ENCODE assay signal across 19 cellular contexts in the genomic region with DNA sequence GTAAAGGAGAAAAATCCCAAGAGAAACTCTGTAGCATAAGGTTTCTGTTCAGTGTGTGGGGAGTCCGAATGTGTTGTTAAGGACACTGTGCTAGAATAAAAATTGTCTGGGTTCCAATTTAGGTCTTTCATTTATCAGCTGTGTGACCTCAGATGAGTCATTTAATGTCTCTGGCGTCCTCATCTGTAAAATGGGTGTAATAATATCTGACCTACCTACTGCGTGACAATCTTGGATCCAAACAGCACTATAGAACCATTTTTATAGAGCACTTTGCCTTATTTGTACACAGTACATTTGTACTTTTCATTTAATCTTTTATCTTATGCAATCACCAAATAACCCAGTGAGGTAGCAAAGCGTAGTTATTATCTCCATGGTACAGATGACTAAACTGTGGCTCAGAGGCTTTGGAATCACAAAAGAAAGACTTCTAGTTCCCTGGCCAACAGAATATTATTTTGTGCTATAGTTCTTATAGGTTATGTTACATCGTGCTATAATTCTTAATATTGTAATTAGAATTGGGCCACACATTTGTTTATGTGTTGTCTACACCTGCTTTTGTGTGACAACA. TPM values are rescaled to one million over a fixed set of nuclear protein-coding genes. Genes with fewer than 3 reads are reported as not detected.
A peak's percentile ranks its signal among the peaks of the same experiment; 100 is the strongest.
DNase-seq lines count a peak whose midpoint lies in the region; ATAC-seq and TF ChIP-seq lines count a peak whose summit lies in the region.
"Had no signal": no experiment of that assay in that cellular context is flagged by ENCODE, and none has a peak within 500 bp of the region (broad histone marks: within the 10 kb centered on the region; RNA-seq: fewer than 3 reads in every experiment).

No MANE protein-coding gene starts in this region.

- peak; percentile 26 for DNase-seq in ELR (ENCODE audit: low read depth)
- peak; percentile 35 for DNase-seq in NCI-H226
- DNase-seq in brain microvascular endothelial cell = peak; percentile 56
- peak; percentile 63 for DNase-seq in fibroblast of pulmonary artery (ENCODE audit: low read depth)
- DNase-seq in activated naive CD4-positive, alpha-beta T cell (lab: John Stamatoyannopoulos, UW) = no peak
- DNase-seq in CD4-positive, alpha-beta T cell = no peak
- DNase-seq in substantia nigra (lab: John Stamatoyannopoulos, UW) = no peak
- DNase-seq in DMS114 treated with DMSO at 0.1 percent for 48 hours (lab: John Stamatoyannopoulos, UW; ENCODE audit: unreplicated experiment) = no peak
- DNase-seq: BE2C; Caco-2; CD4-positive, CD25-positive, alpha-beta regulatory T cell; DMS153; GOT3; NCI-H1417 treated with DMSO at 0.1 percent for 48 hours; NCI-H187 treated with DMSO at 0.1 percent for 48 hours; NCI-H345; NCI-H526 had no signal

- H3K27ac Mint-ChIP-seq in CD4-positive, alpha-beta T cell = no peak overlapping the region
- H3K27ac Mint-ChIP-seq: CD4-positive, CD25-positive, alpha-beta regulatory T cell had no signal

- no peaks in the 10 kb centered on the region for H3K36me3 ChIP-seq in brain microvascular endothelial cell (replicated peaks)
- H3K36me3 ChIP-seq: BE2C had no signal

- H3K36me3 Mint-ChIP-seq in CD4-positive, alpha-beta T cell (ENCODE audit: low read depth) = no peaks in the 10 kb centered on the region
- H3K36me3 Mint-ChIP-seq: CD4-positive, CD25-positive, alpha-beta regulatory T cell had no signal

- ATAC-seq in CD4-positive, alpha-beta T cell (ENCODE audit: poor library complexity) = no peak
- ATAC-seq: HepG2 had no signal

- in situ Hi-C loops in brain microvascular endothelial cell (cut with HindIII; ENCODE audit: low pct_ligation_motif_present, low sequenced_read_pairs) = no loop called here

- H3K9me3 Mint-ChIP-seq in CD4-positive, alpha-beta T cell = no peaks in the 10 kb centered on the region

- H3K4me1 Mint-ChIP-seq in CD4-positive, alpha-beta T cell (ENCODE audit: low read depth) = no peaks in the 10 kb centered on the region

- H3K4me3 ChIP-seq in brain microvascular endothelial cell (ENCODE audit: low read depth, low read length) = no peak overlapping the region
- H3K4me3 ChIP-seq in fibroblast of pulmonary artery (replicated peaks; ENCODE audit: low read depth, low read length) = no peak overlapping the region

- no peaks in the 10 kb centered on the region for H3K27me3 Mint-ChIP-seq in CD4-positive, alpha-beta T cell

- H3K27me3 ChIP-seq in brain microvascular endothelial cell (replicated peaks) = no peaks in the 10 kb centered on the region
- H3K27me3 ChIP-seq in CD4-positive, alpha-beta T cell (ENCODE audit: control insufficient read depth, insufficient read depth, low read length) = no peaks in the 10 kb centered on the region
- H3K27me3 ChIP-seq: BE2C had no signal

- no peak for TF ChIP-seq CTCF in brain microvascular endothelial cell (IDR thresholded peaks at IDR 0.05; ENCODE audit: low read depth, low read length, missing control alignments)
- TF ChIP-seq CTCF in fibroblast of pulmonary artery (IDR thresholded peaks at IDR 0.05; ENCODE audit: low read length, missing control alignments) = no peak
- no peak for TF ChIP-seq CTCF in CD4-positive, alpha-beta T cell (IDR thresholded peaks at IDR 0.05)

- POLR2A ChIA-PET in CD4-positive, alpha-beta T cell (lab: Charles Lee) = no interaction called here

- H3K27ac ChIP-seq in brain microvascular endothelial cell (no peak overlapping the region), substantia nigra (ENCODE audit: low read depth, low read length, poor library complexity, severe bottlenecking) (no peak overlapping the region)
- H3K27ac ChIP-seq in CD4-positive, alpha-beta T cell (ENCODE audit: low read depth, low read length) = no peak overlapping the region
- H3K27ac ChIP-seq: KMS-11 had no signal

- CTCF ChIA-PET in CD4-positive, alpha-beta T cell (lab: Charles Lee) = no interaction called here

- no peak overlapping the region for H3K4me3 Mint-ChIP-seq in CD4-positive, alpha-beta T cell
- H3K4me3 Mint-ChIP-seq: CD4-positive, CD25-positive, alpha-beta regulatory T cell had no signal

- intact Hi-C loops in CD4-positive, alpha-beta T cell (cut with DNase I, micrococcal nuclease) = no loop called here

- H3K9me3 ChIP-seq in CD4-positive, alpha-beta T cell (ENCODE audit: control insufficient read depth, low read length) = peaks cover 6% of the 10 kb centered on the region
- H3K9me3 ChIP-seq: BE2C had no signal

RNA-seq across cellular contexts. Expression of a gene that starts 46.6 kb away (rescaled TPM):
- 10 to 100 TPM; 71.0 to 78.3 TPM for total RNA-seq in CD4-positive, alpha-beta T cell

Comparison
In these comparisons a context has a peak if more than half of its experiments do, and no peak if none do; other contexts are left out.
1. DNase-seq: peak in ELR (single experiment), NCI-H226 (single experiment), brain microvascular endothelial cell (single experiment) and fibroblast of pulmonary artery (single experiment); none in activated naive CD4-positive, alpha-beta T cell (0 of 4), CD4-positive, alpha-beta T cell (0 of 10), substantia nigra (0 of 49) and DMS114 treated with DMSO at 0.1 percent for 48 hours (single experiment).